In genomic region chr5:33460210-33460609, GRCh38 we compare ENCODE assay signal across 27 cellular contexts. TPM values are rescaled to one million over a fixed set of nuclear protein-coding genes. Genes with fewer than 3 reads are reported as not detected.
A peak's percentile ranks its signal among the peaks of the same experiment; 100 is the strongest.
DNase-seq lines count a peak whose midpoint lies in the region; ATAC-seq, FAIRE-seq and TF ChIP-seq lines count a peak whose summit lies in the region.
"Had no signal": no experiment of that assay in that cellular context is flagged by ENCODE, and none has a peak within 500 bp of the region (broad histone marks: within the 10 kb centered on the region; RNA-seq: fewer than 3 reads in every experiment).

No MANE protein-coding gene starts in this region.

- CTCF ChIA-PET in activated CD4-positive, alpha-beta T cell treated with anti-CD3 and anti-CD28 coated beads for 36 hours (lab: Charles Lee), result interaction anchor here (1.3 kb wide), 1 partner anchor 19 kb away, joined by 4 read pairs; the partner anchor contains the start of gene TARS1

- no peak overlapping the region for H4K8ac ChIP-seq in H9 (replicated peaks; ENCODE audit: insufficient read length, low read depth, low read length)

- H3K18ac ChIP-seq in H9 (ENCODE audit: insufficient read length, low read depth, low read length), result no peak overlapping the region

- no peak overlapping the region for H3K4ac ChIP-seq in H9 (ENCODE audit: low read depth, low read length)

- POLR2A ChIA-PET in activated CD4-positive, alpha-beta T cell treated with anti-CD3 and anti-CD28 coated beads for 36 hours (lab: Charles Lee), result no interaction called here

- no peak overlapping the region for H2BK15ac ChIP-seq in H9 (ENCODE audit: low read depth, low read length)

- H3K4me3 ChIP-seq in keratinocyte (ENCODE audit: control insufficient read depth in 2 of 3, extremely low read depth in 1 of 3, insufficient read depth in 2 of 3, low read depth in 1 of 3, low read length in 3 of 3) (no peak overlapping the region), osteoblast (ENCODE audit: insufficient read depth, low read length) (no peak overlapping the region)
- H3K4me3 ChIP-seq: ascending aorta, tibial artery had no signal

- WGBS in H9 (ENCODE audit: extremely low coverage, insufficient read length, low lambda C conversion rate), result no CpG with 5 or more reads among the region's 2 CpGs

- TF ChIP-seq CTCF in H9 (conservative IDR thresholded peaks at IDR 0.05) (no peak), keratinocyte (optimal IDR thresholded peaks at IDR 0.05 in 1 of 3, IDR thresholded peaks at IDR 0.05 in 1 of 3, conservative IDR thresholded peaks at IDR 0.05 in 1 of 3; ENCODE audit: extremely low read depth in 1 of 3, insufficient read depth in 2 of 3, low read length in 3 of 3) (no peak), osteoblast (IDR thresholded peaks at IDR 0.05; ENCODE audit: extremely low read depth, low read depth, low read length) (no peak)

- H3K9me3 ChIP-seq in H9 (ENCODE audit: control insufficient read depth, low read depth, low read length) (no peaks in the 10 kb centered on the region), keratinocyte (ENCODE audit: control insufficient read depth, low read depth, low read length) (no peaks in the 10 kb centered on the region), osteoblast (ENCODE audit: low read depth, low read length) (no peaks in the 10 kb centered on the region)
- H3K9me3 ChIP-seq: ascending aorta, tibial artery had no signal

- H3K36me3 Mint-ChIP-seq in activated CD4-positive, alpha-beta T cell treated with anti-CD3 and anti-CD28 coated beads for 36 hours (ENCODE audit: low read depth), result peaks cover 77% of the 10 kb centered on the region
- peaks cover 78 to 98% (median 96%) of the 10 kb centered on the region in 3 experiments; a peak in 6 of 7 replicates for H3K36me3 Mint-ChIP-seq in H9 (ENCODE audit: insufficient read depth in 1 of 3, low read depth in 3 of 3)
- peaks cover 27% of the 10 kb centered on the region for H3K36me3 Mint-ChIP-seq in activated naive CD8-positive, alpha-beta T cell treated with anti-CD3 and anti-CD28 coated beads for 36 hours

- H3K4me1 ChIP-seq in H9 (ENCODE audit: insufficient read depth, low read length) (no peaks in the 10 kb centered on the region), keratinocyte (ENCODE audit: control insufficient read depth, extremely low read depth, insufficient read depth, low read length) (peaks cover 3% of the 10 kb centered on the region), osteoblast (ENCODE audit: insufficient read depth, low read length) (no peaks in the 10 kb centered on the region)
- H3K4me1 ChIP-seq: ascending aorta had no signal

- H4K20me1 ChIP-seq in H9 (ENCODE audit: control insufficient read depth, insufficient read depth, insufficient read length), result no peaks in the 10 kb centered on the region
- no peaks in the 10 kb centered on the region for H4K20me1 ChIP-seq in keratinocyte (ENCODE audit: control insufficient read depth, extremely low read depth, insufficient read depth, low read length)
- no peaks in the 10 kb centered on the region for H4K20me1 ChIP-seq in osteoblast (ENCODE audit: insufficient read depth, low read length)

- H2BK12ac ChIP-seq in H9 (ENCODE audit: insufficient read length, low read depth, low read length), result no peak overlapping the region

- dilution Hi-C loops in keratinocyte (cut with MboI; ENCODE audit: extremely low pct_ligation_motif_present, low sequenced_read_pairs), result no loop called here

- no peak overlapping the region for H4K91ac ChIP-seq in H9 (ENCODE audit: insufficient read length, low read depth, low read length)

- H3K9me1 ChIP-seq in keratinocyte (ENCODE audit: control insufficient read depth, extremely low read depth, insufficient read depth, low read length), result no peaks in the 10 kb centered on the region

- no peak overlapping the region for H2BK120ac ChIP-seq in H9 (ENCODE audit: low read depth, low read length, poor library complexity, severe bottlenecking)

- no peaks in the 10 kb centered on the region for H3K79me1 ChIP-seq in H9 (ENCODE audit: insufficient read depth, low read depth, low read length, poor library complexity, severe bottlenecking)

- H3K9ac ChIP-seq in H9 (ENCODE audit: extremely low read depth, insufficient read length, low read length), result no peak overlapping the region
- no peak overlapping the region for H3K9ac ChIP-seq in keratinocyte (ENCODE audit: control insufficient read depth, extremely low read depth, insufficient read depth, low read length)

- no peaks in the 10 kb centered on the region for H3K27me3 Mint-ChIP-seq in activated CD4-positive, alpha-beta T cell treated with anti-CD3 and anti-CD28 coated beads for 36 hours
- no peaks in the 10 kb centered on the region for H3K27me3 Mint-ChIP-seq in H9 (ENCODE audit: low read depth)
- H3K27me3 Mint-ChIP-seq in activated naive CD8-positive, alpha-beta T cell treated with anti-CD3 and anti-CD28 coated beads for 36 hours, result no peaks in the 10 kb centered on the region

- no peaks in the 10 kb centered on the region for H3K9me3 Mint-ChIP-seq in activated CD4-positive, alpha-beta T cell treated with anti-CD3 and anti-CD28 coated beads for 36 hours (ENCODE audit: low read depth)
- no peaks in the 10 kb centered on the region for H3K9me3 Mint-ChIP-seq in H9
- no peaks in the 10 kb centered on the region for H3K9me3 Mint-ChIP-seq in activated naive CD8-positive, alpha-beta T cell treated with anti-CD3 and anti-CD28 coated beads for 36 hours

- DNase-seq in activated CD4-positive, alpha-beta T cell treated with anti-CD3 and anti-CD28 coated beads for 36 hours, result no peak
- no peak for DNase-seq in activated CD4-positive, alpha-beta T cell treated with anti-CD3 and anti-CD28 coated beads, Interleukin-2, amount 50 U/mL, for 1 hour
- DNase-seq in H9 (no peak), keratinocyte (ENCODE audit: low read depth, low spot score) (no peak), osteoblast (ENCODE audit: insufficient read length, low spot score, missing footprints) (no peak), NCI-H446 (lab: John Stamatoyannopoulos, UW) (no peak), GM19240 (ENCODE audit: insufficient read length, low spot score) (no peak)
- no peak for DNase-seq in activated naive CD8-positive, alpha-beta T cell treated with anti-CD3 and anti-CD28 coated beads for 36 hours
- DNase-seq: 8988T; activated CD4-positive, alpha-beta T cell treated with anti-CD3 and anti-CD28 coated beads for 4 hours; activated CD8-positive, alpha-beta memory T cell treated with anti-CD3 and anti-CD28 coated beads, Interleukin-2, amount 50 U/mL, for 48 hours; activated naive CD4-positive, alpha-beta T cell; cerebellar nuclear complex; DMS79 treated with DMSO at 0.1 percent for 48 hours; hypothalamus; NCI-H1105; NCI-H2029 treated with DMSO at 0.1 percent for 48 hours; NCI-H345; SIG-M5; small intestine; stimulated activated CD4-positive, alpha-beta T cell treated with anti-CD3 and anti-CD28 coated beads, Interleukin-2, amount 100 ng/mL, for 48 hours; stimulated activated naive CD4-positive, alpha-beta T cell; tibial artery had no signal

- intact Hi-C loops in activated CD4-positive, alpha-beta T cell treated with anti-CD3 and anti-CD28 coated beads for 36 hours (cut with DNase I, micrococcal nuclease), result no loop called here

- no peaks in the 10 kb centered on the region; the same call in 1 of the 2 replicates for H3K79me2 ChIP-seq in H9 (ENCODE audit: insufficient read depth, low read length)
- H3K79me2 ChIP-seq in keratinocyte (ENCODE audit: control insufficient read depth, insufficient read depth, low read length), result no peaks in the 10 kb centered on the region
- H3K79me2 ChIP-seq in osteoblast (ENCODE audit: insufficient read depth, low read length), result peaks cover 2% of the 10 kb centered on the region

- peak overlapping the region; percentile 34 for H3K27ac Mint-ChIP-seq in activated CD4-positive, alpha-beta T cell treated with anti-CD3 and anti-CD28 coated beads for 36 hours
- H3K27ac Mint-ChIP-seq in H9, result peak overlapping the region in 2 of 3 experiments; percentile 42 to 94; a peak in 4 of 7 replicates
- peak overlapping the region; percentile 72 for H3K27ac Mint-ChIP-seq in activated naive CD8-positive, alpha-beta T cell treated with anti-CD3 and anti-CD28 coated beads for 36 hours

- H3K36me3 ChIP-seq in keratinocyte (ENCODE audit: control insufficient read depth in 2 of 2, extremely low read depth in 1 of 2, insufficient read depth in 2 of 2, low read length in 2 of 2) (peaks cover 24 to 61% of the 10 kb centered on the region in 2 experiments), osteoblast (ENCODE audit: insufficient read depth, low read length) (peaks cover 97% of the 10 kb centered on the region)

- H3K27ac ChIP-seq in H9 (ENCODE audit: insufficient read length, low read depth, low read length) (no peak overlapping the region), keratinocyte (ENCODE audit: control insufficient read depth, insufficient read depth, low read length) (no peak overlapping the region), osteoblast (ENCODE audit: low read depth, low read length) (no peak overlapping the region)
- H3K27ac ChIP-seq: ascending aorta, tibial artery had no signal

- no peak overlapping the region for H2AK5ac ChIP-seq in H9 (ENCODE audit: insufficient read length, low read length)

- H3K23me2 ChIP-seq in H9 (ENCODE audit: insufficient read length, low read depth, low read length, poor library complexity, severe bottlenecking), result no peaks in the 10 kb centered on the region

- H3K27me3 ChIP-seq in H9 (ENCODE audit: insufficient read depth, low read length), result no peaks in the 10 kb centered on the region
- H3K27me3 ChIP-seq in keratinocyte (ENCODE audit: control insufficient read depth, extremely low read depth, insufficient read depth, low read length), result no peaks in the 10 kb centered on the region
- H3K27me3 ChIP-seq in osteoblast (ENCODE audit: insufficient read depth, low read length), result no peaks in the 10 kb centered on the region
- H3K27me3 ChIP-seq: ascending aorta, tibial artery had no signal

- FAIRE-seq in keratinocyte (lab: Jason Lieb, UNC), result peak; percentile 51
- FAIRE-seq: frontal cortex, GM12892, islet of Langerhans, small intestine had no signal

- no peak overlapping the region for H3K4me3 Mint-ChIP-seq in activated CD4-positive, alpha-beta T cell treated with anti-CD3 and anti-CD28 coated beads for 36 hours
- H3K4me3 Mint-ChIP-seq in H9, result no peak overlapping the region
- H3K4me3 Mint-ChIP-seq in activated naive CD8-positive, alpha-beta T cell treated with anti-CD3 and anti-CD28 coated beads for 36 hours, result no peak overlapping the region

- no peak overlapping the region for H2BK5ac ChIP-seq in H9 (ENCODE audit: insufficient read length, low read length)

- no peak overlapping the region for H3K14ac ChIP-seq in H9 (ENCODE audit: insufficient read depth, low read length)

- ATAC-seq in activated CD4-positive, alpha-beta T cell treated with anti-CD3 and anti-CD28 coated beads for 36 hours, result no peak

- H2AFZ ChIP-seq in H9 (ENCODE audit: low read length), result no peak overlapping the region
- no peak overlapping the region for H2AFZ ChIP-seq in keratinocyte (ENCODE audit: control insufficient read depth, low read length)
- no peak overlapping the region for H2AFZ ChIP-seq in osteoblast (ENCODE audit: low read length)

- no peak overlapping the region for H3K4me2 ChIP-seq in H9 (ENCODE audit: insufficient read depth, insufficient read length, low read length)
- no peak overlapping the region for H3K4me2 ChIP-seq in keratinocyte (ENCODE audit: control insufficient read depth, extremely low read depth, insufficient read depth, low read depth, low read length)
- H3K4me2 ChIP-seq in osteoblast (ENCODE audit: insufficient read depth, low read length), result no peak overlapping the region

- no peak overlapping the region for H3K56ac ChIP-seq in H9 (ENCODE audit: insufficient read length, low read depth, low read length)

- no peak overlapping the region for H2BK20ac ChIP-seq in H9 (ENCODE audit: low read depth, low read length, poor library complexity, severe bottlenecking)

- H3K23ac ChIP-seq in H9 (ENCODE audit: insufficient read length, low read depth, low read length), result no peak overlapping the region

- H3K4me1 Mint-ChIP-seq in activated CD4-positive, alpha-beta T cell treated with anti-CD3 and anti-CD28 coated beads for 36 hours, result peaks cover 4% of the 10 kb centered on the region
- H3K4me1 Mint-ChIP-seq in H9, result no peaks in the 10 kb centered on the region
- H3K4me1 Mint-ChIP-seq in activated naive CD8-positive, alpha-beta T cell treated with anti-CD3 and anti-CD28 coated beads for 36 hours, result peaks cover 8% of the 10 kb centered on the region

- no peak overlapping the region for H4K5ac ChIP-seq in H9 (ENCODE audit: insufficient read length, low read depth, low read length)

- no peak overlapping the region for H3T11ph ChIP-seq in H9 (ENCODE audit: low read length)

RNA-seq across cellular contexts. Expression of gene TARS1, which starts 19.4 kb away (rescaled TPM):
- 100 to 1,000 TPM; 285 to 357 TPM for total RNA-seq in activated CD4-positive, alpha-beta T cell treated with anti-CD3 and anti-CD28 coated beads for 36 hours
- total RNA-seq in H9 (2021) (388 and 417 TPM in 2 replicates), osteoblast (305 and 353 TPM in 2 replicates)
- total RNA-seq in activated naive CD8-positive, alpha-beta T cell treated with anti-CD3 and anti-CD28 coated beads for 36 hours, result 100 to 1,000 TPM; 290 to 299 TPM
- 105 to 213 TPM (median 163 TPM) in 3 replicates for polyA plus RNA-seq in keratinocyte
- polyA plus RNA-seq in keratinocyte (2011; ENCODE audit: low read depth), result 329 TPM
- polyA plus RNA-seq in keratinocyte (2011; cell fraction: cytosol; rRNA removed), result 113 and 198 TPM in 2 replicates
- 115 and 168 TPM in 2 replicates for polyA plus RNA-seq in keratinocyte (2011; cell fraction: nucleus; rRNA removed)
- polyA plus RNA-seq in keratinocyte (2012; ENCODE audit: low replicate concordance), result 159 and 197 TPM in 2 replicates
- polyA minus RNA-seq in keratinocyte, result 58.2 to 116 TPM (median 72.0 TPM) in 3 replicates
- polyA minus RNA-seq in keratinocyte (2011; cell fraction: cytosol; rRNA and poly(A)+ RNA removed), result 84.6 TPM
- polyA minus RNA-seq in keratinocyte (2011; cell fraction: nucleus; rRNA and poly(A)+ RNA removed), result 52.7 and 78.4 TPM in 2 replicates
